In the genomic region with DNA sequence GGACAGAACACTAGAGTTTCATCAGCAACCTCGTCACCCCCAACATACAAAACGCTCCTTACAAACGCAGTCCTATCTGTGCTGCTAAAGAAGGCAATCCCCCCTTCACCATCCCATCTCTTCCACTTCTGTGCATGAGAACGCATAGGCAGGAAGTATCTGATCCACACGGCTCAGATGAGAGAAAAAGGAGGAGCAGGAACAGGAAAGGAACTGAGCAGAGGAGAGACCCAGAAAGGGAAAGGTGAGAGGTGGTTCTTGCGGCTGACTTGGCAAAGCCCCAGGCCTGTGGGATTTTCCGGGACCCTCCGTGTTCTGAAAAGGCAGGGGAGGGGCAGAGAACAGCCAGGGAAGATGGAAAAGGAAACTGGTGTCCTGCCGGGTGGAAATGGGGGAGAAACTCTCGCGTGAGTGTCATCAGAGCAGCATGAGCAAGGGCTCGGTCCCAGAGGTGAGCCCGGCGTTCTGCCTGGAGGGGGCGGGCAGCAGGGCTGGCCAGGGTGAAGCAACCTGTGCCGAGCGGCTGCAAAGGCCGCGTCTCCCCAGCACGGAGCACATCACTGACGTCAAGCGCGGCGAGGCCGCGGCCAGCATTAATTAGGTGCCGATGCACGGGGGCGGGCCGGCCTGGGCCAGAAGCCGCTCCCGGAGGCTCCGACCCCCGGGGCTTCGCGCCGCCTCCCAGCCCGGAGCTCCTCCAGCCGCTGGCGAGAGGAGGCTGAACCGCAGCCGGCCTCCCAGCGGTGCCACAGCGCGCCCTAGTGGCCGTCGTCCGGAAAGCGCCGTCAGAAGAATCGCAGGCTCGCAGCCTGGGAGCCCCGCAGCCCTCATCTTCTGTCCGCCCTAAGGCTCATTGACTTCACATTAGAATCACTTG, we compare ENCODE assay signal across 8 cellular contexts.
DNase-seq lines count a peak whose midpoint lies in the region; ATAC-seq lines count a peak whose summit lies in the region.

No MANE protein-coding gene starts in this region.

- DNase-seq in AG08396 (ENCODE audit: low spot score) (peak; percentile 92), NCI-H2171 treated with DMSO at 0.1 percent for 48 hours (lab: John Stamatoyannopoulos, UW) (peak; percentile 69), cerebellar cortex (ENCODE audit: low spot score) (peak; percentile 66), kidney glomerular epithelial cell (lab: John Stamatoyannopoulos, UW) (peak; percentile 73)
- DNase-seq in stimulated activated CD4-positive, alpha-beta T cell treated with anti-CD3 and anti-CD28 coated beads, Interleukin-15, amount 100 ng/mL, for 48 hours (ENCODE audit: low read depth in 2 of 2) = peak; percentile 42 to 75

- ATAC-seq in GM18870 (IDR thresholded peaks at IDR 0.05; ENCODE audit: unreplicated experiment) (peak; percentile 78), HG03135 (IDR thresholded peaks at IDR 0.05; ENCODE audit: unreplicated experiment) (peak; percentile 72)
- ATAC-seq in activated CD4-positive, CD25-positive, alpha-beta regulatory T cell treated with anti-CD3 and anti-CD28 coated beads, Interleukin-2, amount 50 U/mL, for 24 hours = peak; percentile 87 to 89

Comparison
In these comparisons a context has a peak if more than half of its experiments do, and no peak if none do; other contexts are left out.
1. Peak in every context shown above with its lines: DNase-seq and ATAC-seq.